In genomic region chr14:20618328-20618749, GRCh38 we compare ENCODE assay signal across 16 cellular contexts.
DNase-seq lines count a peak whose midpoint lies in the region; TF ChIP-seq lines count a peak whose summit lies in the region.
"Had no signal": no experiment of that assay in that cellular context is flagged by ENCODE, and none has a peak within 500 bp of the region (broad histone marks: within the 10 kb centered on the region; RNA-seq: fewer than 3 reads in every experiment).

No MANE protein-coding gene starts in this region.

- H3K27me3 Mint-ChIP-seq in activated T-cell treated with anti-CD3 and anti-CD28 coated beads, Interleukin-2, amount 50 U/mL, for 24 hours = peaks cover 19% of the 10 kb centered on the region

- peaks cover 38 to 64% (median 54%) of the 10 kb centered on the region in 10 experiments for H3K4me1 ChIP-seq in BLaER1 treated with 17β-estradiol and CSF1 and Interleukin-3, amounts not matched to agents 10 nM and 100 nM
- H3K4me1 ChIP-seq in HEK293 (ENCODE audit: control insufficient read depth, insufficient read depth, low read length) = peaks cover 9% of the 10 kb centered on the region

- peak; percentile 74 for DNase-seq in OCI-M1 (lab: John Stamatoyannopoulos, UW)
- peak; percentile 59 to 72 for DNase-seq in erythroblast (lab: John Stamatoyannopoulos, UW)
- DNase-seq in NCI-H526 treated with DMSO at 0.1 percent for 48 hours (lab: John Stamatoyannopoulos, UW) = no peak
- DNase-seq in activated T-cell treated with anti-CD3 and anti-CD28 coated beads, Interleukin-2, amount 50 U/mL, for 24 hours = no peak
- no peak for DNase-seq in coronary artery (ENCODE audit: low spot score)
- DNase-seq in SHP77 (lab: John Stamatoyannopoulos, UW) = no peak
- DNase-seq: CD8-positive, alpha-beta T cell; IMR-90; NCI-H1105; NCI-H187; NCI-H2171; NCI-H510A had no signal

- H4K20me1 ChIP-seq in BLaER1 treated with 17β-estradiol and CSF1 and Interleukin-3, amounts not matched to agents 10 nM and 100 nM = no peaks in the 10 kb centered on the region

- H3K27me3 ChIP-seq in BLaER1 treated with 17β-estradiol and CSF1 and Interleukin-3, amounts not matched to agents 10 nM and 100 nM = peaks cover 0 to 19% (median 16%) of the 10 kb centered on the region in 11 experiments; a peak in 16 of 22 replicates
- H3K27me3 ChIP-seq: SJSA1 had no signal

- H3K4me3 ChIP-seq in BLaER1 treated with 17β-estradiol and CSF1 and Interleukin-3, amounts not matched to agents 10 nM and 100 nM = no peak overlapping the region
- no peak overlapping the region for H3K4me3 ChIP-seq in HEK293 (ENCODE audit: low read depth, low read length)
- no peak overlapping the region for H3K4me3 ChIP-seq in coronary artery
- H3K4me3 ChIP-seq: SJSA1 had no signal

- no peaks in the 10 kb centered on the region for H3K36me3 Mint-ChIP-seq in activated T-cell treated with anti-CD3 and anti-CD28 coated beads, Interleukin-2, amount 50 U/mL, for 24 hours (ENCODE audit: low read depth)
- H3K36me3 Mint-ChIP-seq: CD8-positive, alpha-beta T cell had no signal

- peak overlapping the region in 8 of 11 experiments; percentile 21 to 68 (median 52); a peak in 15 of 22 replicates for H3K27ac ChIP-seq in BLaER1 treated with 17β-estradiol and CSF1 and Interleukin-3, amounts not matched to agents 10 nM and 100 nM
- no peak overlapping the region for H3K27ac ChIP-seq in HEK293 (ENCODE audit: extremely low read depth, low read depth, low read length)
- no peak overlapping the region for H3K27ac ChIP-seq in coronary artery
- H3K27ac ChIP-seq: RWPE1, SJSA1 had no signal

- no peaks in the 10 kb centered on the region for H3K36me3 ChIP-seq in BLaER1 treated with 17β-estradiol and CSF1 and Interleukin-3, amounts not matched to agents 10 nM and 100 nM
- H3K36me3 ChIP-seq in HEK293 (ENCODE audit: control insufficient read depth in 2 of 2, insufficient read depth in 1 of 2, low read length in 2 of 2) = no peaks in the 10 kb centered on the region
- H3K36me3 ChIP-seq: SJSA1 had no signal

- H3K9me3 Mint-ChIP-seq in activated T-cell treated with anti-CD3 and anti-CD28 coated beads, Interleukin-2, amount 50 U/mL, for 24 hours = no peaks in the 10 kb centered on the region
- H3K9me3 Mint-ChIP-seq: CD8-positive, alpha-beta T cell had no signal

- no peaks in the 10 kb centered on the region for H3K9me3 ChIP-seq in BLaER1 treated with 17β-estradiol and CSF1 and Interleukin-3, amounts not matched to agents 10 nM and 100 nM (replicated peaks in 1 of 11)
- H3K9me3 ChIP-seq in HEK293 (ENCODE audit: control insufficient read depth, insufficient read depth, low read depth, low read length) = no peaks in the 10 kb centered on the region
- H3K9me3 ChIP-seq: SJSA1 had no signal

- no peak for TF ChIP-seq POLR2A in erythroblast (IDR thresholded peaks at IDR 0.05; ENCODE audit: low read length)

- peak overlapping the region in 2 of 11 experiments; percentile 12 to 34; a peak in 2 of 22 replicates for H3K9ac ChIP-seq in BLaER1 treated with 17β-estradiol and CSF1 and Interleukin-3, amounts not matched to agents 10 nM and 100 nM

- peak overlapping the region in 9 of 11 experiments; percentile 48 to 83 (median 70); a peak in 16 of 22 replicates for H3K4me2 ChIP-seq in BLaER1 treated with 17β-estradiol and CSF1 and Interleukin-3, amounts not matched to agents 10 nM and 100 nM

- CTCF ChIA-PET in HEK293 (lab: Yijun Ruan, JAX) = interaction anchor here (0.8 kb wide), 1 partner anchor 313 kb away, joined by 5 read pairs; no protein-coding TSS in a partner anchor

- H3K4me3 Mint-ChIP-seq in activated T-cell treated with anti-CD3 and anti-CD28 coated beads, Interleukin-2, amount 50 U/mL, for 24 hours = no peak overlapping the region
- H3K4me3 Mint-ChIP-seq: CD8-positive, alpha-beta T cell had no signal

- POLR2A ChIA-PET in HEK293 (lab: Yijun Ruan, JAX) = no interaction called here

- H3K27ac Mint-ChIP-seq in activated T-cell treated with anti-CD3 and anti-CD28 coated beads, Interleukin-2, amount 50 U/mL, for 24 hours = no peak overlapping the region
- H3K27ac Mint-ChIP-seq: CD8-positive, alpha-beta T cell had no signal

- peaks cover 20% of the 10 kb centered on the region for H3K4me1 Mint-ChIP-seq in activated T-cell treated with anti-CD3 and anti-CD28 coated beads, Interleukin-2, amount 50 U/mL, for 24 hours (ENCODE audit: low read depth)

- no peak for TF ChIP-seq CTCF in HEK293 (tag by site-specific recombination; IDR thresholded peaks at IDR 0.05)
- TF ChIP-seq CTCF in coronary artery (IDR thresholded peaks at IDR 0.05) = no peak

TF ChIP-seq in HEK293, 187 proteins besides CTCF, POLR2A, EP300 and RAD21:
- TF ChIP-seq ZNF629 (tag by site-specific recombination; IDR thresholded peaks at IDR 0.05) = 0 out of 2 replicates have a peak, but pooled peaks have one; percentile 20
- no peak for TF ChIP-seq ZNF777 (tag by site-specific recombination; IDR thresholded peaks at IDR 0.05; ENCODE audit: borderline replicate concordance)
- TF ChIP-seq ZNF362 (tag by site-specific recombination; IDR thresholded peaks at IDR 0.05) = no peak
- no peak for TF ChIP-seq ZBTB11 (tag by site-specific recombination; conservative IDR thresholded peaks at IDR 0.05; ENCODE audit: low read depth)
- no peak for TF ChIP-seq ZNF16 (tag by site-specific recombination; IDR thresholded peaks at IDR 0.05; ENCODE audit: low read depth)
- TF ChIP-seq ZSCAN4 (tag by site-specific recombination; IDR thresholded peaks at IDR 0.05) = peak; percentile 40; the same call in 1 of the 2 replicates
- TF ChIP-seq SP7 (tag by site-specific recombination; IDR thresholded peaks at IDR 0.05) = no peak
- 0 out of 2 replicates have a peak, but pooled peaks have one; percentile 15 for TF ChIP-seq KLF8 (tag by site-specific recombination; IDR thresholded peaks at IDR 0.05)
- TF ChIP-seq ZNF623 (tag by site-specific recombination; IDR thresholded peaks at IDR 0.05) = no peak

Comparison
In these comparisons a context has a peak if more than half of its experiments do, and no peak if none do; other contexts are left out.
1. H3K27ac ChIP-seq: peak in BLaER1 treated with 17β-estradiol and CSF1 and Interleukin-3, amounts not matched to agents 10 nM and 100 nM (8 of 11); none in HEK293 (single experiment) and coronary artery (0 of 2).
2. DNase-seq: peak in OCI-M1 (single experiment) and erythroblast (2 of 2); none in NCI-H526 treated with DMSO at 0.1 percent for 48 hours (single experiment), activated T-cell treated with anti-CD3 and anti-CD28 coated beads, Interleukin-2, amount 50 U/mL, for 24 hours (single experiment), coronary artery (single experiment) and SHP77 (0 of 2).